8 cellular contexts compared by ENCODE assay signal in the genomic region with DNA sequence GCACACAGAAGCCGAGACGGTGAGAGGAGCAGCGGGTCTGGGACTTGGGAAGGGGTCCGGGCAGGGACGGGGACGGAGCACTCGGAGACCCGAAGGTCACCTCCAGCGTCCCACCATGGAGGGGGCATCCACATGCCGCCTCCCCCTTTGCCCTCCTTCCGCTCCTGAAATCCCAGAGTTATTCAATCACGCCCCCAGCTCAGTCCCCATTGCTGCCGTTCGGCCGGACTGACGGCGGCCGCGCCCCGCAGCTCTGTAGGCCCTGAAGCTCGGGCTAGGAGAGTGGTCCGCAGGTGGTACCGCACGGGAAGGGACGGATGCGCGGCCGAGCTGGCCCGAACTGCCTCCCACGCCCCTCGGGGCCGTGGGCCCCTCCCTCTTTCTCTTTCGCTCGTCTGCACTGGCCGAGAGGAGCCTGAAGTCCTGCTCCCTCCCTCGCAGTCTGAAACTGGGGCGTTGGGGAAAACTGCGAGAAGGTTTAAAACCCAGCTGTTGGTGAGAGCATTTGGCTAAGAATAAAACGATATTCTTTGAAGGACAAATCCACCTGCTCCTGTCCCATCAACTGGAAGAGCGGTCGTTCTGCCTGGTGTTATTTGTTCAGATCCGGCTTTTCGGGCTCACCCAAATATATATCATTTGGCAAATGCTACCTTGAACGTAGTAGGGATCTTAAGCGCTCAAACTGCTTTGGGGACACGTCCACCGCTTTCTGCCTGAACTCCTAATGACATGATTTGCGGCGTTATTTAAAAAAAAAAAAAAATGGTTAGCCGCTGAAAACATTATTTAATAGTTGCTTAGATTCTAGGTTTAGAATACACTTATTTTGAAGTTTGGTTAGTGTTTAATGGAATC. TPM values are rescaled to one million over a fixed set of nuclear protein-coding genes. Genes with fewer than 3 reads are reported as not detected.
DNase-seq lines count a peak whose midpoint lies in the region; ATAC-seq, FAIRE-seq and TF ChIP-seq lines count a peak whose summit lies in the region.

No MANE protein-coding gene starts in this region.

- H3K4me3 ChIP-seq in A549 (peak overlapping the region; percentile 68), endodermal cell (ENCODE audit: low read length) (peak overlapping the region; percentile 92)

- 3% methylated on average over 23 of the region's 50 CpGs for WGBS in A549 (ENCODE audit: missing lambda C conversion rate)
- 0 to 1% methylated on average over 31 to 50 of the region's 50 CpGs for WGBS in endodermal cell (ENCODE audit: insufficient coverage in 1 of 2, insufficient read length in 1 of 2), 2 experiments

- peaks cover 40% of the 10 kb centered on the region for H3K4me1 Mint-ChIP-seq in activated CD8-positive, alpha-beta T cell treated with anti-CD3 and anti-CD28 coated beads, Interleukin-2, amount 10 ng/mL, durations not matched to agents 7 days and 5 days (ENCODE audit: low read depth)
- H3K4me1 Mint-ChIP-seq in endodermal cell: peaks cover 27% of the 10 kb centered on the region

- no peak for FAIRE-seq in A549 (lab: Jason Lieb, UNC)

- no peaks in the 10 kb centered on the region for H3K9me3 ChIP-seq in A549
- H3K9me3 ChIP-seq in endodermal cell (ENCODE audit: control insufficient read depth, low read length): no peaks in the 10 kb centered on the region

- no peaks in the 10 kb centered on the region for H3K27me3 Mint-ChIP-seq in activated CD8-positive, alpha-beta T cell treated with anti-CD3 and anti-CD28 coated beads, Interleukin-2, amount 10 ng/mL, durations not matched to agents 7 days and 5 days (ENCODE audit: low read depth)
- H3K27me3 Mint-ChIP-seq in endodermal cell (ENCODE audit: insufficient read depth): no peaks in the 10 kb centered on the region

- TF ChIP-seq EP300 in A549 (IDR thresholded peaks at IDR 0.05): no peak

- DNase-seq in A549 (ENCODE audit: low read depth in 1 of 2, low spot score in 1 of 2) (peak; percentile 45 to 63), NCI-H345 treated with DMSO at 0.1 percent for 48 hours (lab: John Stamatoyannopoulos, UW; ENCODE audit: unreplicated experiment) (peak; percentile 26), endodermal cell (peak; percentile 86), mesenteric fat pad (ENCODE audit: low spot score) (peak; percentile 92)
- peak; percentile 62 for DNase-seq in activated CD8-positive, alpha-beta T cell treated with anti-CD3 and anti-CD28 coated beads, Interleukin-2, amount 10 ng/mL, durations not matched to agents 7 days and 5 days
- DNase-seq in stimulated activated CD8-positive, alpha-beta memory T cell treated with anti-CD3 and anti-CD28 coated beads, Interleukin-15, amount 100 ng/mL, for 1 hour (ENCODE audit: low read depth): peak; percentile 5

- peaks cover 7% of the 10 kb centered on the region for H3K36me3 ChIP-seq in endodermal cell (ENCODE audit: control insufficient read depth, insufficient read depth, low read length)

- ATAC-seq in A549: peak; percentile 74 to 85
- peak; percentile 39 for ATAC-seq in GM18517 (IDR thresholded peaks at IDR 0.05; ENCODE audit: unreplicated experiment)
- peak; percentile 62 for ATAC-seq in HG03045 (IDR thresholded peaks at IDR 0.05; ENCODE audit: unreplicated experiment)
- peak; percentile 54 for ATAC-seq in activated CD8-positive, alpha-beta T cell treated with anti-CD3 and anti-CD28 coated beads, Interleukin-2, amount 10 ng/mL, durations not matched to agents 7 days and 5 days

- H3K27ac Mint-ChIP-seq in activated CD8-positive, alpha-beta T cell treated with anti-CD3 and anti-CD28 coated beads, Interleukin-2, amount 10 ng/mL, durations not matched to agents 7 days and 5 days: peak overlapping the region; percentile 98
- peak overlapping the region; percentile 99 for H3K27ac Mint-ChIP-seq in endodermal cell

- H3K27ac ChIP-seq in A549 (peak overlapping the region; percentile 74 to 99), endodermal cell (ENCODE audit: low read depth, low read length) (peak overlapping the region; percentile 94)

- peak overlapping the region; percentile 81 for H3K4me2 ChIP-seq in A549

- no peaks in the 10 kb centered on the region for H3K9me3 Mint-ChIP-seq in activated CD8-positive, alpha-beta T cell treated with anti-CD3 and anti-CD28 coated beads, Interleukin-2, amount 10 ng/mL, durations not matched to agents 7 days and 5 days (ENCODE audit: insufficient read depth)
- H3K9me3 Mint-ChIP-seq in endodermal cell: no peaks in the 10 kb centered on the region

- peak overlapping the region; percentile 96 for H3K9ac ChIP-seq in endodermal cell (ENCODE audit: extremely low read depth, low read length, poor library complexity, severe bottlenecking)

- POLR2A ChIA-PET in A549 (lab: Yijun Ruan, JAX): interaction anchor here (0.5 to 2.5 kb wide), 11 partner anchors 10 to 171 kb away, joined by 3 to 31 read pairs (median 5); partner anchors contain the start of genes CDKL2 and G3BP2
- POLR2A ChIA-PET in activated CD8-positive, alpha-beta T cell treated with anti-CD3 and anti-CD28 coated beads, Interleukin-2, amount 10 ng/mL, durations not matched to agents 7 days and 5 days (lab: Charles Lee): interaction anchor here (0.5 to 3.7 kb wide), 15 partner anchors 16 to 229 kb away, joined by 3 to 44 read pairs (median 6); partner anchors contain the start of genes G3BP2, RCHY1 and THAP6

- H3K4me1 ChIP-seq in A549: peaks cover 45% of the 10 kb centered on the region
- H3K4me1 ChIP-seq in endodermal cell (ENCODE audit: control insufficient read depth, insufficient read depth, low read length): no peaks in the 10 kb centered on the region

- H3K27me3 ChIP-seq in endodermal cell (ENCODE audit: control insufficient read depth, insufficient read depth, low read length, poor library complexity, severe bottlenecking): no peaks in the 10 kb centered on the region

- peak; percentile 39 for TF ChIP-seq POLR2A in A549 (IDR thresholded peaks at IDR 0.05; ENCODE audit: low read length)

- CTCF ChIA-PET in A549 (lab: Yijun Ruan, JAX): interaction anchor here (0.6 to 2.4 kb wide), 16 partner anchors 10 to 1248 kb away, joined by 3 to 15 read pairs (median 4); partner anchors contain the start of gene G3BP2
- CTCF ChIA-PET in activated CD8-positive, alpha-beta T cell treated with anti-CD3 and anti-CD28 coated beads, Interleukin-2, amount 10 ng/mL, durations not matched to agents 7 days and 5 days (lab: Charles Lee): interaction anchor here (0.7 to 4.8 kb wide), 24 partner anchors 14 to 405 kb away, joined by 3 to 115 read pairs (median 8); partner anchors contain the start of genes G3BP2, NAAA, RCHY1 and THAP6

- H3K36me3 Mint-ChIP-seq in activated CD8-positive, alpha-beta T cell treated with anti-CD3 and anti-CD28 coated beads, Interleukin-2, amount 10 ng/mL, durations not matched to agents 7 days and 5 days (ENCODE audit: low read depth): peaks cover 10% of the 10 kb centered on the region
- H3K36me3 Mint-ChIP-seq in endodermal cell (ENCODE audit: low read depth): peaks cover 2% of the 10 kb centered on the region

- TF ChIP-seq CTCF in A549 (IDR thresholded peaks at IDR 0.05): no peak
- no peak for TF ChIP-seq CTCF in endodermal cell (conservative IDR thresholded peaks at IDR 0.05)

- no peak for TF ChIP-seq RAD21 in A549 (conservative IDR thresholded peaks at IDR 0.05 in 1 of 2, IDR thresholded peaks at IDR 0.05 in 1 of 2)

- peak overlapping the region; percentile 99 for H3K4me3 Mint-ChIP-seq in activated CD8-positive, alpha-beta T cell treated with anti-CD3 and anti-CD28 coated beads, Interleukin-2, amount 10 ng/mL, durations not matched to agents 7 days and 5 days
- peak overlapping the region; percentile 99 for H3K4me3 Mint-ChIP-seq in endodermal cell

TF ChIP-seq in A549, 52 proteins besides CTCF, POLR2A, EP300 and RAD21:
- TF ChIP-seq, protein P1, sequence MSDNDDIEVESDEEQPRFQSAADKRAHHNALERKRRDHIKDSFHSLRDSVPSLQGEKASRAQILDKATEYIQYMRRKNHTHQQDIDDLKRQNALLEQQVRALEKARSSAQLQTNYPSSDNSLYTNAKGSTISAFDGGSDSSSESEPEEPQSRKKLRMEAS (IDR thresholded peaks at IDR 0.05): no peak
- no peak for TF ChIP-seq SREBF2 (IDR thresholded peaks at IDR 0.05)
- TF ChIP-seq, protein P2, sequence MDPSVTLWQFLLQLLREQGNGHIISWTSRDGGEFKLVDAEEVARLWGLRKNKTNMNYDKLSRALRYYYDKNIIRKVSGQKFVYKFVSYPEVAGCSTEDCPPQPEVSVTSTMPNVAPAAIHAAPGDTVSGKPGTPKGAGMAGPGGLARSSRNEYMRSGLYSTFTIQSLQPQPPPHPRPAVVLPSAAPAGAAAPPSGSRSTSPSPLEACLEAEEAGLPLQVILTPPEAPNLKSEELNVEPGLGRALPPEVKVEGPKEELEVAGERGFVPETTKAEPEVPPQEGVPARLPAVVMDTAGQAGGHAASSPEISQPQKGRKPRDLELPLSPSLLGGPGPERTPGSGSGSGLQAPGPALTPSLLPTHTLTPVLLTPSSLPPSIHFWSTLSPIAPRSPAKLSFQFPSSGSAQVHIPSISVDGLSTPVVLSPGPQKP (IDR thresholded peaks at IDR 0.05; ENCODE audit: low read depth, low read length): no peak
- TF ChIP-seq PHF8 (IDR thresholded peaks at IDR 0.05; ENCODE audit: borderline replicate concordance, low read depth): peak; percentile 67
TF ChIP-seq in A549: peak in this region for 1.

RNA-seq across cellular contexts. Expression of gene USO1, which starts 0.7 kb away (rescaled TPM):
- polyA plus RNA-seq in A549 (2011; rRNA removed) (75.6 and 97.6 TPM in 2 replicates), A549 (2017; fragmentation: RNase III; extraction: RNeasy Plus Mini Kit Qiagen cat#74134 plus additional on column Dnase treatment) (54.7 to 60.4 TPM (median 56.4 TPM) in 3 replicates)
- 13.1 and 15.8 TPM in 2 replicates for polyA plus RNA-seq in A549 (2012; cell fraction: cytosol; rRNA removed)
- 8.5 and 12.9 TPM in 2 replicates for polyA plus RNA-seq in A549 (2012; cell fraction: nucleus; rRNA removed)
- polyA minus RNA-seq in A549 (2011; rRNA and poly(A)+ RNA removed): 26.0 and 26.6 TPM in 2 replicates
- total RNA-seq in activated CD8-positive, alpha-beta T cell treated with anti-CD3 and anti-CD28 coated beads, Interleukin-2, amount 10 ng/mL, durations not matched to agents 7 days and 5 days: 10 to 100 TPM; 32.5 to 37.5 TPM
- total RNA-seq in endodermal cell (10 to 100 TPM; 74.5 to 75.1 TPM), mesenteric fat pad (68.7 TPM)
- polyA plus RNA-seq in endodermal cell (2013, experiment 1 of 2): 63.9 TPM
- polyA plus RNA-seq in endodermal cell (2013, experiment 2 of 2): 57.4 TPM

RNA-seq across cellular contexts. Expression of gene G3BP2, which starts 51.9 kb away (rescaled TPM):
- polyA plus RNA-seq in A549 (2011; rRNA removed) (148 and 179 TPM in 2 replicates), A549 (2017; fragmentation: RNase III; extraction: RNeasy Plus Mini Kit Qiagen cat#74134 plus additional on column Dnase treatment) (142 to 159 TPM (median 158 TPM) in 3 replicates)
- polyA plus RNA-seq in A549 (2012; cell fraction: cytosol; rRNA removed): 28.9 and 32.7 TPM in 2 replicates
- 19.4 and 35.2 TPM in 2 replicates for polyA plus RNA-seq in A549 (2012; cell fraction: nucleus; rRNA removed)
- polyA minus RNA-seq in A549 (2011; rRNA and poly(A)+ RNA removed): 59.4 and 64.1 TPM in 2 replicates
- 100 to 1,000 TPM; 173 to 178 TPM for total RNA-seq in activated CD8-positive, alpha-beta T cell treated with anti-CD3 and anti-CD28 coated beads, Interleukin-2, amount 10 ng/mL, durations not matched to agents 7 days and 5 days
- total RNA-seq in endodermal cell (100 to 1,000 TPM; 176 to 183 TPM), mesenteric fat pad (72.6 TPM)
- polyA plus RNA-seq in endodermal cell (2013, experiment 1 of 2): 143 TPM
- 141 TPM for polyA plus RNA-seq in endodermal cell (2013, experiment 2 of 2)

Comparison
In these comparisons a context has a peak if more than half of its experiments do, and no peak if none do; other contexts are left out.
1. Peak in every context shown above with its lines: DNase-seq, ATAC-seq, H3K4me3 ChIP-seq and H3K27ac ChIP-seq.
2. DNase-seq: peak in every context shown above with its lines; median percentile 92 in mesenteric fat pad; 86 in endodermal cell; 62 in activated CD8-positive, alpha-beta T cell treated with anti-CD3 and anti-CD28 coated beads, Interleukin-2, amount 10 ng/mL, durations not matched to agents 7 days and 5 days; 54 in A549; 26 in NCI-H345 treated with DMSO at 0.1 percent for 48 hours; 5 in stimulated activated CD8-positive, alpha-beta memory T cell treated with anti-CD3 and anti-CD28 coated beads, Interleukin-15, amount 100 ng/mL, for 1 hour.